In the genomic region with DNA sequence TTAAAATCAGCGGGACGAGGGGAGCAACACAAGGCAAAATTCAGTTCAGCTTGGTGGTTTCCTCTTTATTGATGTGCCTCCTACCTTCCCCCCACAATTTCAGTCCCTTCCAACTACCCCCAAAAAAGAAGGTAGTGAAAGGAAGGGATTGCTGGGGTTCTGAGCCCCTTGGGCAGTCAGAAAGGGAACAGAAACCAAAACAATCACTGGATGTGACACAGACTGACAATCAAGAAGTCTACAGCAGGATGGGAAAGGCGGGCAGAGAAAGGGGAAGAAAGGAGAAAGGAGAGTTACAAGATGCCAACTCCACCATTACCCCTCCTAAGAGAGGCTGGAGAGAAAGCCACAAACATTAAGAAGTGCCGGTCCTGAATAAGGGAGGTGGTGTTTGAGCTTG, we compare ENCODE assay signal across 8 cellular contexts. TPM values are rescaled to one million over a fixed set of nuclear protein-coding genes. Genes with fewer than 3 reads are reported as not detected.
DNase-seq lines count a peak whose midpoint lies in the region; ATAC-seq, FAIRE-seq and TF ChIP-seq lines count a peak whose summit lies in the region.

No MANE protein-coding gene starts in this region.

- peaks cover 53% of the 10 kb centered on the region for H3K36me3 Mint-ChIP-seq in endothelial cell (ENCODE audit: low read depth, unreplicated experiment)

- H3K9me3 ChIP-seq in PC-3 (ENCODE audit: low read length) (no peaks in the 10 kb centered on the region), prostate gland (no peaks in the 10 kb centered on the region)

- H3K4me1 Mint-ChIP-seq in endothelial cell (ENCODE audit: unreplicated experiment) = peaks cover 40% of the 10 kb centered on the region

- CTCF ChIA-PET in PC-3 (lab: Charles Lee) = no interaction called here

- 64% methylated on average over 4 of the region's 4 CpGs for WGBS in prostate gland

- FAIRE-seq in RCC 7860 (lab: Jason Lieb, UNC) = no peak

- no peak for TF ChIP-seq CTCF in GM12865 (IDR thresholded peaks at IDR 0.05; ENCODE audit: insufficient read depth, low read depth, low read length, missing control alignments)
- no peak for TF ChIP-seq CTCF in PC-3 (conservative IDR thresholded peaks at IDR 0.05; ENCODE audit: low read depth, low read length)
- no peak for TF ChIP-seq CTCF in endothelial cell (IDR thresholded peaks at IDR 0.05; ENCODE audit: unreplicated experiment)
- TF ChIP-seq CTCF in prostate gland (IDR thresholded peaks at IDR 0.05) = no peak

- no peak for TF ChIP-seq POLR2A in prostate gland (IDR thresholded peaks at IDR 0.05)

- H3K4me3 ChIP-seq in GM12865 (ENCODE audit: low read depth, low read length) (peak overlapping the region; percentile 51), PC-3 (ENCODE audit: low read length) (peak overlapping the region; percentile 86), prostate gland (peak overlapping the region in 1 of 2 donors; percentile 76)

- H3K27ac ChIP-seq in PC-3 (ENCODE audit: low read length) = no peak overlapping the region
- H3K27ac ChIP-seq in prostate gland = peak overlapping the region; percentile 98

- ATAC-seq in PC-3 (no peak), GM19455 (IDR thresholded peaks at IDR 0.05; ENCODE audit: unreplicated experiment) (no peak)

- peak overlapping the region; percentile 98 for H3K27ac Mint-ChIP-seq in endothelial cell (ENCODE audit: unreplicated experiment)

- no peaks in the 10 kb centered on the region for H3K9me2 ChIP-seq in PC-3 (replicated peaks; ENCODE audit: low read length)

- H4K20me1 ChIP-seq in PC-3 (ENCODE audit: low read length) = no peaks in the 10 kb centered on the region

- H3K4me2 ChIP-seq in PC-3 (ENCODE audit: low read length) = peak overlapping the region; percentile 99

- intact Hi-C loops in PC-3 (cut with micrococcal nuclease) (loop anchor here (5.0 kb wide), 1 partner anchor 67 kb away; a partner anchor contains a TSS), prostate gland (cut with DNase I) (no loop called here)

- peaks cover 34% of the 10 kb centered on the region for H3K27me3 Mint-ChIP-seq in endothelial cell (ENCODE audit: unreplicated experiment)

- H2AFZ ChIP-seq in PC-3 (ENCODE audit: low read length) = no peak overlapping the region

- H3K79me2 ChIP-seq in PC-3 (ENCODE audit: low read length) = peaks cover 54% of the 10 kb centered on the region

- DNase-seq in GM12865 (ENCODE audit: low read depth) = no peak
- no peak for DNase-seq in PC-3
- no peak for DNase-seq in endothelial cell (ENCODE audit: low spot score)
- no peak for DNase-seq in prostate gland (ENCODE audit: low spot score)
- no peak for DNase-seq in RCC 7860 (ENCODE audit: low spot score)
- DNase-seq in activated CD4-positive, CD25-positive, alpha-beta regulatory T cell treated with anti-CD3 and anti-CD28 coated beads, Interleukin-2, amount 50 U/mL, for 72 hours = no peak
- DNase-seq in DMS153 treated with DMSO at 0.1 percent for 48 hours (lab: John Stamatoyannopoulos, UW; ENCODE audit: unreplicated experiment) = no peak

- H3K27me3 ChIP-seq in PC-3 (ENCODE audit: low read length) (no peaks in the 10 kb centered on the region), prostate gland (replicated peaks; ENCODE audit: insufficient read depth) (no peaks in the 10 kb centered on the region)

- 0 out of 2 replicates have a peak overlapping the region, but pooled peaks have one; percentile 23 for H3K9ac ChIP-seq in PC-3 (ENCODE audit: low read length)

- POLR2A ChIA-PET in PC-3 (lab: Charles Lee; ENCODE audit: unreplicated experiment) = no interaction called here

- peaks cover 13% of the 10 kb centered on the region; the same call in 1 of the 2 replicates for H3K36me3 ChIP-seq in PC-3 (ENCODE audit: low read depth, low read length)
- peaks cover 0 to 12% of the 10 kb centered on the region in 2 donors for H3K36me3 ChIP-seq in prostate gland

- peaks cover 6% of the 10 kb centered on the region for H3F3A ChIP-seq in PC-3 (ENCODE audit: low read length, unreplicated experiment)

- no peaks in the 10 kb centered on the region for H3K9me3 Mint-ChIP-seq in endothelial cell (ENCODE audit: unreplicated experiment)

- peaks cover 31% of the 10 kb centered on the region for H3K4me1 ChIP-seq in PC-3 (ENCODE audit: insufficient read depth, low read length)
- H3K4me1 ChIP-seq in prostate gland (replicated peaks) = peaks cover 14% of the 10 kb centered on the region

- H3K4me3 Mint-ChIP-seq in endothelial cell (ENCODE audit: unreplicated experiment) = peak overlapping the region; percentile 98

- no TSS peak for BruUV-seq in PC-3 (replicated peaks; lab: Mats Ljungman, UMichigan)

RNA-seq across cellular contexts. Expression of a gene that starts 1.1 kb away (rescaled TPM):
- 20.8 and 32.7 TPM in 2 replicates for total RNA-seq in PC-3 (2014; rRNA removed)
- total RNA-seq in endothelial cell (ENCODE audit: unreplicated experiment) = 80.9 TPM
- total RNA-seq in prostate gland = 10 to 100 TPM; 41.2 to 92.5 TPM

RNA-seq across cellular contexts. Expression of a gene that starts 1.9 kb away (rescaled TPM):
- total RNA-seq in PC-3 (2014; rRNA removed) (88.2 and 103 TPM in 2 replicates), endothelial cell (ENCODE audit: unreplicated experiment) (418 TPM), prostate gland (100 to 1,000 TPM; 493 to 527 TPM)

RNA-seq across cellular contexts. Expression of a gene that starts 6.1 kb away (rescaled TPM):
- total RNA-seq in PC-3 (2014; rRNA removed) (36.9 and 65.7 TPM in 2 replicates), endothelial cell (ENCODE audit: unreplicated experiment) (58.2 TPM), prostate gland (100 to 1,000 TPM in 1 of 2 donors, 10 to 100 TPM in 1; 52.3 to 116 TPM)

RNA-seq across cellular contexts. Expression of a gene that starts 11.2 kb away (rescaled TPM):
- total RNA-seq in PC-3 (2014; rRNA removed) (52.4 and 68.5 TPM in 2 replicates), endothelial cell (ENCODE audit: unreplicated experiment) (148 TPM), prostate gland (100 to 1,000 TPM in 1 of 2 donors, 10 to 100 TPM in 1; 61.2 to 107 TPM)

RNA-seq across cellular contexts. Expression of a gene that starts 11.6 kb away (rescaled TPM):
- total RNA-seq in PC-3 (2014; rRNA removed) (60.5 and 67.5 TPM in 2 replicates), endothelial cell (ENCODE audit: unreplicated experiment) (36.9 TPM), prostate gland (10 to 100 TPM; 50.1 to 65.2 TPM)
